ENCODE assay signal across 1 cellular context in the genomic region with DNA sequence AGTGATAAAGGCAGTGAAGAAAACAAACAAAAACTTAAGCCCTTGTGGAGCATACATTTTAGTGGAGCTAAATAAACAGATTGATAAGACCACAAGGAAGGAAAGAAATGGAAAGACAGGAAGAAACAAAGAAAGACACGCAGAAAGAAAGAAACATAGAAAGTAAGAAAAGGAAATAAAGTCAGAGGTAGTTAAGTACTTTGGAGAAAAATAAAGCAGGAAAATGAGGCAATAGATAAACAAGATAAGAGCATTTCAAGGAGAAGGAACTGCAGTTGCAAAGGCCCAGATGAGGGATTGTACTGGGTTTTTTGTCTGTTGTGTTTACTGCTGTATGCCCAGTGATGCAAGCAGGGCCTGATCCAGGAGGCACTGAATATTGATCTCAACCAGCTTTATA.
TF ChIP-seq lines count a peak whose summit lies in the region.

No MANE protein-coding gene starts in this region.

TF ChIP-seq in HepG2, 621 proteins besides CTCF, POLR2A, EP300 and RAD21:
- TF ChIP-seq ZFY (CRISPR knock-in tag; IDR thresholded peaks at IDR 0.05) (no peak), KAT2B (IDR thresholded peaks at IDR 0.05; ENCODE audit: borderline replicate concordance, low read depth, low read length) (no peak), CREM (IDR thresholded peaks at IDR 0.05) (no peak), CREM (CRISPR knock-in tag; IDR thresholded peaks at IDR 0.05) (no peak), ZKSCAN8 (CRISPR knock-in tag; IDR thresholded peaks at IDR 0.05; ENCODE audit: borderline replicate concordance) (no peak), JUND (CRISPR knock-in tag; IDR thresholded peaks at IDR 0.05) (no peak), CEBPB (IDR thresholded peaks at IDR 0.05; ENCODE audit: borderline replicate concordance, low read depth, low read length) (peak; percentile 13; the same call in 1 of the 2 replicates), ZNF883 (CRISPR knock-in tag; IDR thresholded peaks at IDR 0.05; ENCODE audit: not compliant biosample characterization) (no peak), MAFF (IDR thresholded peaks at IDR 0.05; ENCODE audit: low read depth, low read length) (no peak), ZNF331 (CRISPR knock-in tag; IDR thresholded peaks at IDR 0.05) (peak; percentile 4; the same call in 1 of the 2 replicates), ZNF180 (CRISPR knock-in tag; IDR thresholded peaks at IDR 0.05; ENCODE audit: borderline replicate concordance, low read depth) (no peak), BRD4 (CRISPR knock-in tag; IDR thresholded peaks at IDR 0.05) (no peak), GATAD2A (CRISPR knock-in tag; IDR thresholded peaks at IDR 0.05) (peak; percentile 19; the same call in 1 of the 2 replicates), SRSF1 (optimal IDR thresholded peaks at IDR 0.05; ENCODE audit: low read depth, low read length) (no peak)
- TF ChIP-seq, protein P1, sequence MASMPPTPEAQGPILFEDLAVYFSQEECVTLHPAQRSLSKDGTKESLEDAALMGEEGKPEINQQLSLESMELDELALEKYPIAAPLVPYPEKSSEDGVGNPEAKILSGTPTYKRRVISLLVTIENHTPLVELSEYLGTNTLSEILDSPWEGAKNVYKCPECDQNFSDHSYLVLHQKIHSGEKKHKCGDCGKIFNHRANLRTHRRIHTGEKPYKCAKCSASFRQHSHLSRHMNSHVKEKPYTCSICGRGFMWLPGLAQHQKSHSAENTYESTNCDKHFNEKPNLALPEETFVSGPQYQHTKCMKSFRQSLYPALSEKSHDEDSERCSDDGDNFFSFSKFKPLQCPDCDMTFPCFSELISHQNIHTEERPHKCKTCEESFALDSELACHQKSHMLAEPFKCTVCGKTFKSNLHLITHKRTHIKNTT (CRISPR knock-in tag; IDR thresholded peaks at IDR 0.05), result no peak
- TF ChIP-seq, protein P2, sequence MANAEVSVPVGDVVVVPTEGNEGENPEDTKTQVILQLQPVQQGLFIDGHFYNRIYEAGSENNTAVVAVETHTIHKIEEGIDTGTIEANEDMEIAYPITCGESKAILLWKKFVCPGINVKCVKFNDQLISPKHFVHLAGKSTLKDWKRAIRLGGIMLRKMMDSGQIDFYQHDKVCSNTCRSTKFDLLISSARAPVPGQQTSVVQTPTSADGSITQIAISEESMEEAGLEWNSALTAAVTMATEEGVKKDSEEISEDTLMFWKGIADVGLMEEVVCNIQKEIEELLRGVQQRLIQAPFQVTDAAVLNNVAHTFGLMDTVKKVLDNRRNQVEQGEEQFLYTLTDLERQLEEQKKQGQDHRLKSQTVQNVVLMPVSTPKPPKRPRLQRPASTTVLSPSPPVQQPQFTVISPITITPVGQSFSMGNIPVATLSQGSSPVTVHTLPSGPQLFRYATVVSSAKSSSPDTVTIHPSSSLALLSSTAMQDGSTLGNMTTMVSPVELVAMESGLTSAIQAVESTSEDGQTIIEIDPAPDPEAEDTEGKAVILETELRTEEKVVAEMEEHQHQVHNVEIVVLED (CRISPR knock-in tag; IDR thresholded peaks at IDR 0.05; ENCODE audit: borderline replicate concordance), result no peak
- TF ChIP-seq, protein P3, sequence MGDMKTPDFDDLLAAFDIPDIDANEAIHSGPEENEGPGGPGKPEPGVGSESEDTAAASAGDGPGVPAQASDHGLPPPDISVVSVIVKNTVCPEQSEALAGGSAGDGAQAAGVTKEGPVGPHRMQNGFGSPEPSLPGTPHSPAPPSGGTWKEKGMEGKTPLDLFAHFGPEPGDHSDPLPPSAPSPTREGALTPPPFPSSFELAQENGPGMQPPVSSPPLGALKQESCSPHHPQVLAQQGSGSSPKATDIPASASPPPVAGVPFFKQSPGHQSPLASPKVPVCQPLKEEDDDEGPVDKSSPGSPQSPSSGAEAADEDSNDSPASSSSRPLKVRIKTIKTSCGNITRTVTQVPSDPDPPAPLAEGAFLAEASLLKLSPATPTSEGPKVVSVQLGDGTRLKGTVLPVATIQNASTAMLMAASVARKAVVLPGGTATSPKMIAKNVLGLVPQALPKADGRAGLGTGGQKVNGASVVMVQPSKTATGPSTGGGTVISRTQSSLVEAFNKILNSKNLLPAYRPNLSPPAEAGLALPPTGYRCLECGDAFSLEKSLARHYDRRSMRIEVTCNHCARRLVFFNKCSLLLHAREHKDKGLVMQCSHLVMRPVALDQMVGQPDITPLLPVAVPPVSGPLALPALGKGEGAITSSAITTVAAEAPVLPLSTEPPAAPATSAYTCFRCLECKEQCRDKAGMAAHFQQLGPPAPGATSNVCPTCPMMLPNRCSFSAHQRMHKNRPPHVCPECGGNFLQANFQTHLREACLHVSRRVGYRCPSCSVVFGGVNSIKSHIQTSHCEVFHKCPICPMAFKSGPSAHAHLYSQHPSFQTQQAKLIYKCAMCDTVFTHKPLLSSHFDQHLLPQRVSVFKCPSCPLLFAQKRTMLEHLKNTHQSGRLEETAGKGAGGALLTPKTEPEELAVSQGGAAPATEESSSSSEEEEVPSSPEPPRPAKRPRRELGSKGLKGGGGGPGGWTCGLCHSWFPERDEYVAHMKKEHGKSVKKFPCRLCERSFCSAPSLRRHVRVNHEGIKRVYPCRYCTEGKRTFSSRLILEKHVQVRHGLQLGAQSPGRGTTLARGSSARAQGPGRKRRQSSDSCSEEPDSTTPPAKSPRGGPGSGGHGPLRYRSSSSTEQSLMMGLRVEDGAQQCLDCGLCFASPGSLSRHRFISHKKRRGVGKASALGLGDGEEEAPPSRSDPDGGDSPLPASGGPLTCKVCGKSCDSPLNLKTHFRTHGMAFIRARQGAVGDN (CRISPR knock-in tag; IDR thresholded peaks at IDR 0.05), result no peak
